Comparison of ENCODE assay signal across 1 cellular context in genomic region chr22:37686002-37686982, GRCh38.
TF ChIP-seq lines count a peak whose summit lies in the region.

TSS of gene NOL12 (plus strand) at chr22:37686343. CDS start at chr22:37686393, 50 bp downstream.

TF ChIP-seq in HepG2, 621 proteins besides CTCF, POLR2A, EP300 and RAD21 (continued from another document and continues in another):
- TF ChIP-seq PBX3 (CRISPR knock-in tag; IDR thresholded peaks at IDR 0.05; ENCODE audit: borderline replicate concordance) (no peak), NR2F6 (IDR thresholded peaks at IDR 0.05) (no peak), NR2F6 (CRISPR knock-in tag; IDR thresholded peaks at IDR 0.05) (peak; percentile 31; the same call in 1 of the 2 replicates), ZNF816 (CRISPR knock-in tag; IDR thresholded peaks at IDR 0.05; ENCODE audit: borderline replicate concordance) (no peak), ZBTB39 (CRISPR knock-in tag; IDR thresholded peaks at IDR 0.05) (0 out of 2 replicates have a peak, but pooled peaks have one; percentile 32), NFE2 (CRISPR knock-in tag; IDR thresholded peaks at IDR 0.05) (no peak), SMARCC2 (IDR thresholded peaks at IDR 0.05) (no peak), E2F2 (CRISPR knock-in tag; IDR thresholded peaks at IDR 0.05; ENCODE audit: borderline replicate concordance) (no peak), LBX2 (CRISPR knock-in tag; IDR thresholded peaks at IDR 0.05; ENCODE audit: borderline replicate concordance) (no peak), ZNF251 (CRISPR knock-in tag; IDR thresholded peaks at IDR 0.05) (no peak), BRCA1 (CRISPR knock-in tag; IDR thresholded peaks at IDR 0.05) (peak; percentile 64; the same call in 1 of the 2 replicates), E2F1 (CRISPR knock-in tag; IDR thresholded peaks at IDR 0.05) (no peak), ZSCAN20 (CRISPR knock-in tag; IDR thresholded peaks at IDR 0.05; ENCODE audit: borderline replicate concordance) (peak; percentile 77; the same call in 1 of the 2 replicates), SIX4 (CRISPR knock-in tag; IDR thresholded peaks at IDR 0.05) (0 out of 2 replicates have a peak, but pooled peaks have one; percentile 38), PATZ1 (CRISPR knock-in tag; IDR thresholded peaks at IDR 0.05) (peak; percentile 55; the same call in 1 of the 2 replicates), TBX2 (CRISPR knock-in tag; IDR thresholded peaks at IDR 0.05; ENCODE audit: borderline replicate concordance) (peak; percentile 89), IKZF4 (CRISPR knock-in tag; IDR thresholded peaks at IDR 0.05; ENCODE audit: borderline replicate concordance, low read depth, not compliant biosample characterization) (no peak), CHD2 (IDR thresholded peaks at IDR 0.05; ENCODE audit: low read depth, low read length) (no peak), ZNF18 (CRISPR knock-in tag; IDR thresholded peaks at IDR 0.05; ENCODE audit: insufficient replicate concordance) (no peak), HNF1A (IDR thresholded peaks at IDR 0.05; ENCODE audit: low read depth) (no peak), HNF1A (CRISPR knock-in tag; IDR thresholded peaks at IDR 0.05; ENCODE audit: borderline replicate concordance) (peak; percentile 54; the same call in 1 of the 2 replicates), FUBP1 (CRISPR knock-in tag; IDR thresholded peaks at IDR 0.05; ENCODE audit: borderline replicate concordance) (peak; percentile 40; the same call in 1 of the 2 replicates), TOPORS (CRISPR knock-in tag; IDR thresholded peaks at IDR 0.05) (no peak), TAF1 (CRISPR knock-in tag; IDR thresholded peaks at IDR 0.05) (peak; percentile 85), SALL2 (CRISPR knock-in tag; IDR thresholded peaks at IDR 0.05) (peak; percentile 90), POGK (CRISPR knock-in tag; conservative IDR thresholded peaks at IDR 0.05) (peak; percentile 72; the same call in 1 of the 2 replicates), RXRA (CRISPR knock-in tag; IDR thresholded peaks at IDR 0.05) (peak; percentile 70), DBP (CRISPR knock-in tag; IDR thresholded peaks at IDR 0.05; ENCODE audit: not compliant biosample characterization) (no peak), ELK4 (CRISPR knock-in tag; IDR thresholded peaks at IDR 0.05; ENCODE audit: borderline replicate concordance) (0 out of 2 replicates have a peak, but pooled peaks have one; percentile 32), ZBTB3 (CRISPR knock-in tag; IDR thresholded peaks at IDR 0.05; ENCODE audit: borderline replicate concordance, low read depth) (no peak), DR1 (CRISPR knock-in tag; IDR thresholded peaks at IDR 0.05) (no peak), JARID2 (CRISPR knock-in tag; IDR thresholded peaks at IDR 0.05; ENCODE audit: insufficient replicate concordance) (peak; percentile 57), GMEB2 (CRISPR knock-in tag; IDR thresholded peaks at IDR 0.05; ENCODE audit: low read depth) (no peak)
